ENCODE assay signal across 12 cellular contexts in genomic region chr12:75917083-75917482, GRCh38.
DNase-seq lines count a peak whose midpoint lies in the region; ATAC-seq and TF ChIP-seq lines count a peak whose summit lies in the region.
"Had no signal": no experiment of that assay in that cellular context is flagged by ENCODE, and none has a peak within 500 bp of the region (broad histone marks: within the 10 kb centered on the region; RNA-seq: fewer than 3 reads in every experiment).

No MANE protein-coding gene starts in this region.

- H3K9me3 ChIP-seq in SU-DHL-6 (ENCODE audit: insufficient read depth, low read length): no peaks in the 10 kb centered on the region
- H3K9me3 ChIP-seq: lower lobe of right lung had no signal

- DNase-seq in GM13976 (ENCODE audit: low spot score) (peak; percentile 13), cortex of kidney (lab: John Stamatoyannopoulos, UW) (no peak), activated gamma-delta T cell (lab: John Stamatoyannopoulos, UW) (no peak), EL (no peak)
- DNase-seq in effector CD4-positive, alpha-beta T cell: no peak
- DNase-seq: lower lobe of right lung; NCI-H1092 treated with DMSO at 0.1 percent for 48 hours; stimulated activated CD4-positive, alpha-beta T cell treated with anti-CD3 and anti-CD28 coated beads, Interleukin-4, amount 100 ng/mL, for 24 hours had no signal

- H3K27ac ChIP-seq in SU-DHL-6 (ENCODE audit: low read depth, low read length): no peak overlapping the region
- H3K27ac ChIP-seq: lower lobe of right lung, parathyroid adenoma had no signal

- H3K79me2 ChIP-seq in SU-DHL-6 (ENCODE audit: insufficient read depth, low read length): no peaks in the 10 kb centered on the region
- H3K79me2 ChIP-seq: parathyroid adenoma had no signal

- peak; percentile 73 for ATAC-seq in GM19463 (IDR thresholded peaks at IDR 0.05; ENCODE audit: unreplicated experiment)
- ATAC-seq in HG03175 (IDR thresholded peaks at IDR 0.05; ENCODE audit: unreplicated experiment): peak; percentile 76
- ATAC-seq: lower lobe of right lung had no signal

- H3K4me3 ChIP-seq in SU-DHL-6 (ENCODE audit: insufficient read depth, low read length, poor library complexity, severe bottlenecking): no peak overlapping the region
- H3K4me3 ChIP-seq: lower lobe of right lung had no signal

- no peaks in the 10 kb centered on the region for H3F3A ChIP-seq in SU-DHL-6 (ENCODE audit: insufficient read depth)

- peak overlapping the region; percentile 36 for H3K4me2 ChIP-seq in SU-DHL-6 (ENCODE audit: low read depth, low read length, poor library complexity, severe bottlenecking)

- no peaks in the 10 kb centered on the region for H3K36me3 ChIP-seq in SU-DHL-6 (ENCODE audit: low read length)
- H3K36me3 ChIP-seq: lower lobe of right lung had no signal

- TF ChIP-seq CTCF in GM13976 (IDR thresholded peaks at IDR 0.05; ENCODE audit: borderline replicate concordance, control extremely low read depth, extremely low read depth, insufficient read depth, missing control alignments): no peak
- TF ChIP-seq CTCF in SU-DHL-6 (IDR thresholded peaks at IDR 0.05; ENCODE audit: insufficient read depth, low read length, poor library complexity, severe bottlenecking): no peak

- H3K27me3 ChIP-seq in SU-DHL-6 (ENCODE audit: low read length): no peaks in the 10 kb centered on the region

- H3K9me2 ChIP-seq in SU-DHL-6 (replicated peaks; ENCODE audit: insufficient read depth, low read length): no peaks in the 10 kb centered on the region

- H4K20me1 ChIP-seq in SU-DHL-6 (ENCODE audit: low read depth, low read length): no peaks in the 10 kb centered on the region

- in situ Hi-C loops in GM13976 (cut with MboI; ENCODE audit: low sequenced_read_pairs, unreplicated experiment): no loop called here

- no peak overlapping the region for H3K9ac ChIP-seq in SU-DHL-6 (ENCODE audit: low read length)
- H3K9ac ChIP-seq: parathyroid adenoma had no signal

- H2AFZ ChIP-seq in SU-DHL-6 (ENCODE audit: low read depth, low read length, severe bottlenecking): no peak overlapping the region
- H2AFZ ChIP-seq: parathyroid adenoma had no signal
